In genomic region chr3:59406943-59407342, GRCh38 we compare ENCODE assay signal across 13 cellular contexts.
DNase-seq lines count a peak whose midpoint lies in the region; ATAC-seq and TF ChIP-seq lines count a peak whose summit lies in the region.
"Had no signal": no experiment of that assay in that cellular context is flagged by ENCODE, and none has a peak within 500 bp of the region (broad histone marks: within the 10 kb centered on the region; RNA-seq: fewer than 3 reads in every experiment).

No MANE protein-coding gene starts in this region.

- peaks cover 19% of the 10 kb centered on the region for H3K4me1 ChIP-seq in mucosa of descending colon (ENCODE audit: low read depth)
- H3K4me1 ChIP-seq in sigmoid colon = no peaks in the 10 kb centered on the region
- H3K4me1 ChIP-seq: breast epithelium had no signal

- CTCF ChIA-PET in activated CD4-positive, alpha-beta T cell treated with anti-CD3 and anti-CD28 coated beads for 36 hours (lab: Charles Lee) = interaction anchor here (0.6 to 0.7 kb wide), 2 partner anchors 47 to 1974 kb away, joined by 3 to 4 read pairs; no protein-coding TSS in a partner anchor

- no peaks in the 10 kb centered on the region for H3K27me3 ChIP-seq in sigmoid colon
- H3K27me3 ChIP-seq: breast epithelium had no signal

- peak overlapping the region; percentile 26 for H3K27ac Mint-ChIP-seq in activated CD4-positive, alpha-beta T cell treated with anti-CD3 and anti-CD28 coated beads for 36 hours
- H3K27ac Mint-ChIP-seq: activated CD4-positive, alpha-beta memory T cell treated with anti-CD3 and anti-CD28 coated beads for 36 hours had no signal

- peaks cover 22% of the 10 kb centered on the region for H3K4me1 Mint-ChIP-seq in activated CD4-positive, alpha-beta T cell treated with anti-CD3 and anti-CD28 coated beads for 36 hours

- no peak for TF ChIP-seq POLR2A in sigmoid colon (IDR thresholded peaks at IDR 0.05)

- no peak overlapping the region for H3K4me3 Mint-ChIP-seq in activated CD4-positive, alpha-beta T cell treated with anti-CD3 and anti-CD28 coated beads for 36 hours
- H3K4me3 Mint-ChIP-seq: activated CD4-positive, alpha-beta memory T cell treated with anti-CD3 and anti-CD28 coated beads for 36 hours had no signal

- no peaks in the 10 kb centered on the region for H3K27me3 Mint-ChIP-seq in activated CD4-positive, alpha-beta T cell treated with anti-CD3 and anti-CD28 coated beads for 36 hours
- H3K27me3 Mint-ChIP-seq: activated CD4-positive, alpha-beta memory T cell treated with anti-CD3 and anti-CD28 coated beads for 36 hours had no signal

- no peak for TF ChIP-seq CTCF in mucosa of descending colon (IDR thresholded peaks at IDR 0.05)
- no peak for TF ChIP-seq CTCF in sigmoid colon (IDR thresholded peaks at IDR 0.05)

- H3K36me3 ChIP-seq in mucosa of descending colon (ENCODE audit: low read depth) = no peaks in the 10 kb centered on the region
- H3K36me3 ChIP-seq in sigmoid colon = no peaks in the 10 kb centered on the region
- H3K36me3 ChIP-seq: breast epithelium had no signal

- intact Hi-C loops in activated CD4-positive, alpha-beta T cell treated with anti-CD3 and anti-CD28 coated beads for 36 hours (cut with DNase I, micrococcal nuclease) = no loop called here
- intact Hi-C loops in mucosa of descending colon (cut with DNase I, micrococcal nuclease) = no loop called here
- intact Hi-C loops in sigmoid colon (cut with DNase I) = no loop called here

- H3K9me3 Mint-ChIP-seq in activated CD4-positive, alpha-beta T cell treated with anti-CD3 and anti-CD28 coated beads for 36 hours (ENCODE audit: low read depth) = no peaks in the 10 kb centered on the region
- H3K9me3 Mint-ChIP-seq: activated CD4-positive, alpha-beta memory T cell treated with anti-CD3 and anti-CD28 coated beads for 36 hours had no signal

- H3K4me3 ChIP-seq in mucosa of descending colon = no peak overlapping the region
- no peak overlapping the region for H3K4me3 ChIP-seq in sigmoid colon
- H3K4me3 ChIP-seq: breast epithelium had no signal

- H3K9me3 ChIP-seq in mucosa of descending colon (no peaks in the 10 kb centered on the region), sigmoid colon (no peaks in the 10 kb centered on the region)
- H3K9me3 ChIP-seq: breast epithelium had no signal

- POLR2A ChIA-PET in activated CD4-positive, alpha-beta T cell treated with anti-CD3 and anti-CD28 coated beads for 36 hours (lab: Charles Lee) = no interaction called here

- peak; percentile 73 for ATAC-seq in activated CD4-positive, alpha-beta T cell treated with anti-CD3 and anti-CD28 coated beads for 36 hours
- peak; percentile 93 for ATAC-seq in GM21576 (IDR thresholded peaks at IDR 0.05; ENCODE audit: unreplicated experiment)
- ATAC-seq in HG03196 (IDR thresholded peaks at IDR 0.05; ENCODE audit: unreplicated experiment) = peak; percentile 84
- peak; percentile 18 for ATAC-seq in mucosa of descending colon
- ATAC-seq: right cardiac atrium had no signal

- no peak for TF ChIP-seq EP300 in sigmoid colon (IDR thresholded peaks at IDR 0.05)

- no peak overlapping the region for H3K27ac ChIP-seq in sigmoid colon
- H3K27ac ChIP-seq: breast epithelium had no signal

- WGBS in sigmoid colon, 2 donors = 61 to 63% methylated on average over 2 of the region's 2 CpGs

- H3K36me3 Mint-ChIP-seq in activated CD4-positive, alpha-beta T cell treated with anti-CD3 and anti-CD28 coated beads for 36 hours (ENCODE audit: low read depth) = no peaks in the 10 kb centered on the region
- H3K36me3 Mint-ChIP-seq: activated CD4-positive, alpha-beta memory T cell treated with anti-CD3 and anti-CD28 coated beads for 36 hours had no signal

- DNase-seq in activated CD4-positive, alpha-beta T cell treated with anti-CD3 and anti-CD28 coated beads for 36 hours = no peak
- no peak for DNase-seq in activated CD4-positive, alpha-beta T cell treated with anti-CD3 and anti-CD28 coated beads for 48 hours
- DNase-seq in mucosa of descending colon (no peak), ecto neural progenitor cell (ENCODE audit: low spot score) (no peak), sigmoid colon (no peak)
- DNase-seq in stimulated activated naive CD4-positive, alpha-beta T cell treated with Interleukin-2 at 50 U/mL for 16 hours (lab: John Stamatoyannopoulos, UW) = no peak
- DNase-seq: activated CD4-positive, alpha-beta memory T cell treated with anti-CD3 and anti-CD28 coated beads for 36 hours; NCI-H2029 treated with DMSO at 0.1 percent for 48 hours; right cardiac atrium; stimulated activated CD8-positive, alpha-beta memory T cell treated with anti-CD3 and anti-CD28 coated beads, Interleukin-4, amount 100 ng/mL, for 48 hours had no signal

Comparison
In these comparisons a context has a peak if more than half of its experiments do, and no peak if none do; other contexts are left out.
1. ATAC-seq: peak in every context shown above with its lines; median percentile 93 in GM21576; 84 in HG03196; 73 in activated CD4-positive, alpha-beta T cell treated with anti-CD3 and anti-CD28 coated beads for 36 hours; 18 in mucosa of descending colon.